ENCODE assay signal across 37 cellular contexts in genomic region chr1:197080323-197080722, GRCh38. TPM values are rescaled to one million over a fixed set of nuclear protein-coding genes. Genes with fewer than 3 reads are reported as not detected.
"Had no signal": no experiment of that assay in that cellular context is flagged by ENCODE, and none has a peak within 500 bp of the region (broad histone marks: within the 10 kb centered on the region; RNA-seq: fewer than 3 reads in every experiment).

No MANE protein-coding gene starts in this region.

- ATAC-seq: activated CD8-positive, alpha-beta T cell treated with anti-CD3 and anti-CD28 coated beads for 36 hours; activated naive CD4-positive, alpha-beta T cell treated with anti-CD3 and anti-CD28 coated beads, Interleukin-2, amount 50 U/mL, for 72 hours; activated T-cell treated with anti-CD3 and anti-CD28 coated beads, Interleukin-2, amount 50 U/mL, for 4 hours; activated T-cell treated with anti-CD3 and anti-CD28 coated beads, Interleukin-2, amount 50 U/mL, for 72 hours; activated T-helper 17 cell treated with anti-CD3 and anti-CD28 coated beads, Interleukin-2, amount 50 U/mL, for 72 hours; body of pancreas had no signal

- H3K4me1 ChIP-seq: adrenal gland, body of pancreas had no signal

- H3K4me3 ChIP-seq: adrenal gland, body of pancreas, cardiac muscle cell had no signal

- H3K27ac ChIP-seq: adrenal gland, body of pancreas, brain microvascular endothelial cell, cardiac muscle cell, VCaP had no signal

- H3K36me3 ChIP-seq: adrenal gland had no signal

- DNase-seq: activated B cell treated with CpG ODN at 0.5 μM for 24 hours; activated CD4-positive, alpha-beta memory T cell treated with anti-CD3 and anti-CD28 coated beads for 36 hours; activated CD4-positive, alpha-beta T cell treated with anti-CD3 and anti-CD28 coated beads for 4 hours; activated CD4-positive, alpha-beta T cell treated with anti-CD3 and anti-CD28 coated beads, Interleukin-2, amount 10 ng/mL, durations not matched to agents 24 days and 14 days; activated CD4-positive, alpha-beta T cell treated with anti-CD3 and anti-CD28 coated beads, Interleukin-2, amount 50 U/mL, for 1 hour; activated CD4-positive, alpha-beta T cell treated with anti-CD3 and anti-CD28 coated beads, Interleukin-2, amount 50 U/mL, for 4 hours; activated CD4-positive, CD25-positive, alpha-beta regulatory T cell treated with anti-CD3 and anti-CD28 coated beads, Interleukin-2, amount 50 U/mL, for 72 hours; activated CD8-positive, alpha-beta memory T cell treated with anti-CD3 and anti-CD28 coated beads, Interleukin-2, amount 50 U/mL, for 4 hours; activated CD8-positive, alpha-beta T cell treated with anti-CD3 and anti-CD28 coated beads for 36 hours; activated effector memory CD4-positive, alpha-beta T cell treated with anti-CD3 and anti-CD28 coated beads, Interleukin-2, amount 50 U/mL, for 16 hours; activated gamma-delta T cell treated with Interleukin-2 at 50 U/mL for 16 hours; activated naive CD4-positive, alpha-beta T cell; activated naive CD4-positive, alpha-beta T cell treated with anti-CD3 and anti-CD28 coated beads for 36 hours; activated naive CD4-positive, alpha-beta T cell treated with anti-CD3 and anti-CD28 coated beads, Interleukin-2, amount 50 U/mL, for 16 hours; activated naive CD8-positive, alpha-beta T cell treated with anti-CD3 and anti-CD28 coated beads for 36 hours; activated T-cell treated with anti-CD3 and anti-CD28 coated beads for 4 hours; activated T-cell treated with anti-CD3 and anti-CD28 coated beads, Interleukin-2, amount 50 U/mL, for 1 hour; activated T-cell treated with anti-CD3 and anti-CD28 coated beads, Interleukin-2, amount 50 U/mL, for 4 hours; activated T-cell treated with anti-CD3 and anti-CD28 coated beads, Interleukin-2, amount 50 U/mL, for 72 hours; adrenal gland; amniotic stem cell; aorta; body of pancreas; brain microvascular endothelial cell; caudate nucleus; cerebellar nuclear complex; T-helper 2 cell; T-helper 9 cell had no signal

- H3K9me3 ChIP-seq: adrenal gland had no signal

- FAIRE-seq: astrocyte, bronchial epithelial cell had no signal

- H3K27me3 ChIP-seq: adrenal gland, body of pancreas, brain microvascular endothelial cell, cardiac muscle cell had no signal

RNA-seq across cellular contexts. Expression of gene F13B, which starts 13.3 kb away (rescaled TPM):
- total RNA-seq: activated B cell treated with CpG ODN at 0.5 μM for 24 hours; activated CD4-positive, alpha-beta memory T cell treated with anti-CD3 and anti-CD28 coated beads for 36 hours; activated CD4-positive, alpha-beta T cell treated with anti-CD3 and anti-CD28 coated beads, Interleukin-2, amount 10 ng/mL, durations not matched to agents 24 days and 14 days; activated CD8-positive, alpha-beta memory T cell treated with anti-CD3 and anti-CD28 coated beads for 36 hours; activated CD8-positive, alpha-beta T cell treated with anti-CD3 and anti-CD28 coated beads for 36 hours; activated naive CD4-positive, alpha-beta T cell treated with anti-CD3 and anti-CD28 coated beads for 36 hours; activated naive CD4-positive, alpha-beta T cell treated with anti-CD3 and anti-CD28 coated beads, Interleukin-2, amount 50 U/mL, for 72 hours; activated naive CD8-positive, alpha-beta T cell treated with anti-CD3 and anti-CD28 coated beads for 36 hours; activated T-cell treated with anti-CD3 and anti-CD28 coated beads, Interleukin-2, amount 50 U/mL, for 4 hours; activated T-cell treated with anti-CD3 and anti-CD28 coated beads, Interleukin-2, amount 50 U/mL, for 72 hours; activated T-helper 1 cell treated with anti-CD3 and anti-CD28 coated beads, Interleukin-12 subunit alpha, Interleukin-12 subunit beta, Interleukin-2, Interleukin-4 antibody, amounts not matched to agents 30 ng/mL and 10 ng/mL and 1 ng/mL, durations not matched to agents 14 hours and 24 hours and 36 hours; adrenal gland; aorta; astrocyte; body of pancreas; bronchial epithelial cell; cardiac muscle cell; chondrocyte had no signal
- polyA plus RNA-seq: adrenal gland, aorta, cardiac muscle cell had no signal
